21 cellular contexts compared by ENCODE assay signal in the genomic region with DNA sequence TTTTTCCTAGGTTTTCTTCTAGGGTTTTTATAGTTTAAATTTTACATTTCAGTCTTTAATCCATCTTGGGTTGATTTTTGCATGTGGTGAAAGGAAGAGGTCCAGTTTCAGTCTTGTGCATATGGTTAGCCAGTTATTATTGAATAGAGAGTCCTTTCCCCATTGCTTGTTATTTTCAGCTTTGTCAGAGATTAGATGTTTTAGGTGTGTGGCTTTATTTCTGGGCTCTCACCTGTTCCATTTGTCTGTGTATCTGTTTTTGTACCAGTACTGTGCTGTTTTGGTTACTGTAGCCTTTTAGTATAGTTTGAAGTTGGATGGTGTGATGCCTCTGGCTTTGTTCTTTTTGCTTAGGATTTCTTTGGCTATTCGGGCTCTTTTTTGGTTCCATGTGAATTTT.
"Had no signal": no experiment of that assay in that cellular context is flagged by ENCODE, and none has a peak within 500 bp of the region (broad histone marks: within the 10 kb centered on the region; RNA-seq: fewer than 3 reads in every experiment).

No MANE protein-coding gene starts in this region.

- ATAC-seq: activated CD8-positive, alpha-beta memory T cell treated with anti-CD3 and anti-CD28 coated beads, Interleukin-2, amount 10 ng/mL, durations not matched to agents 7 days and 5 days; activated T-cell treated with anti-CD3 and anti-CD28 coated beads, Interleukin-2, amount 50 U/mL, for 4 hours; activated T-helper 17 cell treated with anti-CD3 and anti-CD28 coated beads, Interleukin-2, amount 50 U/mL, for 72 hours; T-helper 17 cell; WTC11 had no signal

- H3K9me3 Mint-ChIP-seq: activated T-helper 17 cell treated with anti-CD3 and anti-CD28 coated beads, Interleukin-2, amount 50 U/mL, for 72 hours had no signal

- H3K4me3 Mint-ChIP-seq: activated CD8-positive, alpha-beta memory T cell treated with anti-CD3 and anti-CD28 coated beads, Interleukin-2, amount 10 ng/mL, durations not matched to agents 7 days and 5 days; activated naive CD4-positive, alpha-beta T cell treated with anti-CD3 and anti-CD28 coated beads for 36 hours; activated T-cell treated with anti-CD3 and anti-CD28 coated beads, Interleukin-2, amount 50 U/mL, for 4 hours; activated T-helper 17 cell treated with anti-CD3 and anti-CD28 coated beads, Interleukin-2, amount 50 U/mL, for 72 hours; brain; T-helper 17 cell; WTC11 had no signal

- H3K27ac Mint-ChIP-seq: activated CD8-positive, alpha-beta memory T cell treated with anti-CD3 and anti-CD28 coated beads, Interleukin-2, amount 10 ng/mL, durations not matched to agents 7 days and 5 days; activated naive CD4-positive, alpha-beta T cell treated with anti-CD3 and anti-CD28 coated beads for 36 hours; activated T-helper 17 cell treated with anti-CD3 and anti-CD28 coated beads, Interleukin-2, amount 50 U/mL, for 72 hours; brain; T-helper 17 cell; WTC11 had no signal

- DNase-seq: activated CD4-positive, alpha-beta T cell treated with anti-CD3 and anti-CD28 coated beads for 48 hours; activated CD4-positive, alpha-beta T cell treated with anti-CD3 and anti-CD28 coated beads, Interleukin-2, amount 50 U/mL, for 48 hours; activated CD4-positive, CD25-positive, alpha-beta regulatory T cell treated with anti-CD3 and anti-CD28 coated beads, Interleukin-2, amount 50 U/mL, for 72 hours; activated CD8-positive, alpha-beta memory T cell treated with anti-CD3 and anti-CD28 coated beads, Interleukin-2, amount 10 ng/mL, durations not matched to agents 7 days and 5 days; activated gamma-delta T cell; activated naive CD4-positive, alpha-beta T cell treated with anti-CD3 and anti-CD28 coated beads for 36 hours; activated T-cell treated with anti-CD3 and anti-CD28 coated beads, Interleukin-2, amount 50 U/mL, for 4 hours; amygdala; NCI-H1092; NCI-H1417; NCI-H1930; NCI-H2171 treated with DMSO at 0.1 percent for 48 hours; NCI-H226; NCI-H526; NCI-H774; SIG-M5; T-helper 17 cell; T-helper 9 cell had no signal

- H3K27me3 Mint-ChIP-seq: activated CD8-positive, alpha-beta memory T cell treated with anti-CD3 and anti-CD28 coated beads, Interleukin-2, amount 10 ng/mL, durations not matched to agents 7 days and 5 days; activated T-helper 17 cell treated with anti-CD3 and anti-CD28 coated beads, Interleukin-2, amount 50 U/mL, for 72 hours; brain; T-helper 17 cell had no signal
